Comparison of ENCODE assay signal across 15 cellular contexts in genomic region chr16:50440531-50440930, GRCh38.
DNase-seq lines count a peak whose midpoint lies in the region; FAIRE-seq and TF ChIP-seq lines count a peak whose summit lies in the region.
"Had no signal": no experiment of that assay in that cellular context is flagged by ENCODE, and none has a peak within 500 bp of the region (broad histone marks: within the 10 kb centered on the region; RNA-seq: fewer than 3 reads in every experiment).

No MANE protein-coding gene starts in this region.

- H3K27ac ChIP-seq in neural progenitor cell: no peak overlapping the region
- H3K27ac ChIP-seq: A549, HL-60 had no signal

- peaks cover 20% of the 10 kb centered on the region for H3K27me3 Mint-ChIP-seq in neural progenitor cell (ENCODE audit: insufficient read depth, low read depth)

- H3K36me3 ChIP-seq in H7 (replicated peaks; ENCODE audit: control insufficient read depth, insufficient read depth, low read length) (no peaks in the 10 kb centered on the region), neural progenitor cell (no peaks in the 10 kb centered on the region)

- peaks cover 13% of the 10 kb centered on the region for H3K36me3 Mint-ChIP-seq in neural progenitor cell
- H3K36me3 Mint-ChIP-seq: CD14-positive monocyte had no signal

- H3K79me2 ChIP-seq in neural progenitor cell (ENCODE audit: low read depth): no peaks in the 10 kb centered on the region

- no peak for TF ChIP-seq CTCF in neural progenitor cell (IDR thresholded peaks at IDR 0.05)

- FAIRE-seq in H54 (lab: Jason Lieb, UNC) (no peak), HTR-8/SVneo (lab: Jason Lieb, UNC) (no peak)
- FAIRE-seq: A549, GM19239, H1 had no signal

- DNase-seq in H7: peak; percentile 17
- DNase-seq in ecto neural progenitor cell (ENCODE audit: low spot score): peak; percentile 19
- DNase-seq in neural progenitor cell (ENCODE audit: low spot score): no peak
- DNase-seq in ureter (ENCODE audit: low spot score): peak; percentile 22
- DNase-seq in H54 (ENCODE audit: insufficient read length, low spot score): no peak
- no peak for DNase-seq in HTR-8/SVneo (ENCODE audit: insufficient read length, low spot score)
- DNase-seq: COR-L47, DND-41, GDM1 had no signal

- no peak overlapping the region for H3K4me2 ChIP-seq in neural progenitor cell
- H3K4me2 ChIP-seq: A549 had no signal

- H3K4me3 ChIP-seq in H7 (ENCODE audit: insufficient read depth, low read depth, low read length): no peak overlapping the region
- H3K4me3 ChIP-seq in neural progenitor cell: no peak overlapping the region
- H3K4me3 ChIP-seq: A549 had no signal

- H2AFZ ChIP-seq in neural progenitor cell (replicated peaks): no peak overlapping the region

- H3K4me1 ChIP-seq in neural progenitor cell: no peaks in the 10 kb centered on the region
- H3K4me1 ChIP-seq: A549 had no signal

- no peaks in the 10 kb centered on the region for H4K20me1 ChIP-seq in neural progenitor cell (ENCODE audit: low read depth)

- H3K27ac Mint-ChIP-seq in neural progenitor cell: peak overlapping the region; percentile 39
- H3K27ac Mint-ChIP-seq: CD14-positive monocyte; CD8-positive, alpha-beta T cell had no signal

- no peak for TF ChIP-seq POLR2A in H54 (IDR thresholded peaks at IDR 0.05; ENCODE audit: low read depth, low read length)

- H3K4me3 Mint-ChIP-seq in neural progenitor cell: peak overlapping the region; percentile 17
- H3K4me3 Mint-ChIP-seq: CD14-positive monocyte; CD8-positive, alpha-beta T cell had no signal

- H3K9ac ChIP-seq in neural progenitor cell: no peak overlapping the region

- H3K9me3 ChIP-seq in neural progenitor cell (ENCODE audit: low read depth): no peaks in the 10 kb centered on the region

- peaks cover 12% of the 10 kb centered on the region for H3K4me1 Mint-ChIP-seq in neural progenitor cell
- H3K4me1 Mint-ChIP-seq: CD14-positive monocyte had no signal

- no peaks in the 10 kb centered on the region for H3K27me3 ChIP-seq in H7 (ENCODE audit: control insufficient read depth, insufficient read depth, low read length)
- no peaks in the 10 kb centered on the region for H3K27me3 ChIP-seq in neural progenitor cell

- H3F3A ChIP-seq in neural progenitor cell (ENCODE audit: low read depth): no peaks in the 10 kb centered on the region

- H3K9me3 Mint-ChIP-seq in neural progenitor cell: peaks cover 31% of the 10 kb centered on the region

Comparison
In these comparisons a context has a peak if more than half of its experiments do, and no peak if none do; other contexts are left out.
1. DNase-seq: peak in H7 (single experiment), ecto neural progenitor cell (single experiment) and ureter (single experiment); none in neural progenitor cell (single experiment), H54 (single experiment) and HTR-8/SVneo (single experiment).